In genomic region chr16:22007509-22008214, GRCh38 we compare ENCODE assay signal across 8 cellular contexts. TPM values are rescaled to one million over a fixed set of nuclear protein-coding genes. Genes with fewer than 3 reads are reported as not detected.
DNase-seq lines count a peak whose midpoint lies in the region; ATAC-seq and TF ChIP-seq lines count a peak whose summit lies in the region.

Gene MOSMO (plus strand): TSS chr16:22008111. CDS start chr16:22008302, 191 bp downstream.

- peak within 1 kb of the TSS; percentile 65 for H3K4me3 ChIP-seq in GM12875 (ENCODE audit: low read depth, low read length)
- peak within 1 kb of the TSS; percentile 65 to 97 (median 90) for H3K4me3 ChIP-seq in esophagus muscularis mucosa
- peak within 1 kb of the TSS; percentile 75 to 94 for H3K4me3 ChIP-seq in muscle layer of duodenum (ENCODE audit: low read depth in 1 of 2, low read length in 2 of 2)

- TF ChIP-seq POLR2A in esophagus muscularis mucosa (IDR thresholded peaks at IDR 0.05; ENCODE audit: low read depth): peak; percentile 28

- no peaks in the 10 kb centered on the region for H3K9me3 Mint-ChIP-seq in activated T-cell treated with anti-CD3 and anti-CD28 coated beads, Interleukin-2, amount 50 U/mL, for 24 hours

- H3K4me3 Mint-ChIP-seq in activated T-cell treated with anti-CD3 and anti-CD28 coated beads, Interleukin-2, amount 50 U/mL, for 24 hours: peak within 1 kb of the TSS; percentile 88

- H3K27ac Mint-ChIP-seq in activated T-cell treated with anti-CD3 and anti-CD28 coated beads, Interleukin-2, amount 50 U/mL, for 24 hours: peak within 1 kb of the TSS; percentile 90

- H3K36me3 ChIP-seq in esophagus muscularis mucosa: no peaks in the 10 kb centered on the region
- no peaks in the 10 kb centered on the region for H3K36me3 ChIP-seq in muscle layer of duodenum (ENCODE audit: control insufficient read depth in 1 of 2, insufficient read depth in 2 of 2, low read length in 2 of 2)

- peaks cover 46% of the 10 kb centered on the region for H3K4me1 Mint-ChIP-seq in activated T-cell treated with anti-CD3 and anti-CD28 coated beads, Interleukin-2, amount 50 U/mL, for 24 hours (ENCODE audit: low read depth)

- peaks cover 30 to 45% (median 38%) of the 10 kb centered on the region in 4 donors for H3K4me1 ChIP-seq in esophagus muscularis mucosa
- H3K4me1 ChIP-seq in muscle layer of duodenum (ENCODE audit: control insufficient read depth in 1 of 2, insufficient read depth in 2 of 2, low read length in 2 of 2): peaks cover 4 to 16% of the 10 kb centered on the region in 2 donors

- H3K27ac ChIP-seq in esophagus muscularis mucosa (replicated peaks in 1 of 4): peak within 1 kb of the TSS; percentile 86 to 93 (median 92)
- peak within 1 kb of the TSS; percentile 51 for H3K27ac ChIP-seq in muscle layer of duodenum (ENCODE audit: low read length)

- H3K36me3 Mint-ChIP-seq in activated T-cell treated with anti-CD3 and anti-CD28 coated beads, Interleukin-2, amount 50 U/mL, for 24 hours (ENCODE audit: low read depth): peaks cover 12% of the 10 kb centered on the region

- H3K27me3 ChIP-seq in esophagus muscularis mucosa (no peaks in the 10 kb centered on the region), muscle layer of duodenum (ENCODE audit: low read depth, low read length) (no peaks in the 10 kb centered on the region)

- intact Hi-C loops in esophagus muscularis mucosa (cut with DNase I): no loop called here

- H3K9me3 ChIP-seq in esophagus muscularis mucosa: no peaks in the 10 kb centered on the region
- H3K9me3 ChIP-seq in muscle layer of duodenum (ENCODE audit: control insufficient read depth in 1 of 2, low read length in 2 of 2): no peaks in the 10 kb centered on the region

- DNase-seq in NOMO-1 treated with dmso at 0.1 percent for 144 hours (lab: John Stamatoyannopoulos, UW; ENCODE audit: unreplicated experiment) (peak; percentile 84), esophagus muscularis mucosa (ENCODE audit: extremely low spot score) (no peak), NCI-H446 treated with DMSO at 0.1 percent for 48 hours (lab: John Stamatoyannopoulos, UW) (no peak)
- DNase-seq in activated T-cell treated with anti-CD3 and anti-CD28 coated beads, Interleukin-2, amount 50 U/mL, for 24 hours: peak; percentile 83
- DNase-seq in stimulated activated CD8-positive, alpha-beta memory T cell treated with anti-CD3 and anti-CD28 coated beads, Interleukin-7, amount 100 ng/mL, for 1 hour (ENCODE audit: low read depth in 2 of 2): peak; percentile 32 to 35

- WGBS in esophagus muscularis mucosa: 0% methylated on average over 18 of the region's 78 CpGs

- TF ChIP-seq EP300 in esophagus muscularis mucosa (IDR thresholded peaks at IDR 0.05): no peak

- TF ChIP-seq CTCF in GM12875 (IDR thresholded peaks at IDR 0.05; ENCODE audit: borderline replicate concordance, insufficient read depth, low read depth, low read length) (no peak), esophagus muscularis mucosa (IDR thresholded peaks at IDR 0.05) (peak in 1 of 3 experiments; percentile 8)

- ATAC-seq in HG02840 (IDR thresholded peaks at IDR 0.05; ENCODE audit: low FRiP score, unreplicated experiment): peak; percentile 54

- H3K27me3 Mint-ChIP-seq in activated T-cell treated with anti-CD3 and anti-CD28 coated beads, Interleukin-2, amount 50 U/mL, for 24 hours: no peaks in the 10 kb centered on the region

RNA-seq across cellular contexts. Expression of gene MOSMO, which starts in this region (rescaled TPM):
- 10 to 100 TPM; 15.1 to 21.6 (median 17.6) TPM for total RNA-seq in esophagus muscularis mucosa

Comparison
In these comparisons a context has a peak if more than half of its experiments do, and no peak if none do; other contexts are left out.
1. DNase-seq: peak in NOMO-1 treated with dmso at 0.1 percent for 144 hours (single experiment), activated T-cell treated with anti-CD3 and anti-CD28 coated beads, Interleukin-2, amount 50 U/mL, for 24 hours (single experiment) and stimulated activated CD8-positive, alpha-beta memory T cell treated with anti-CD3 and anti-CD28 coated beads, Interleukin-7, amount 100 ng/mL, for 1 hour (2 of 2); none in esophagus muscularis mucosa (single experiment) and NCI-H446 treated with DMSO at 0.1 percent for 48 hours (single experiment).
2. Peak in every context shown above with its lines, with median percentiles within 50 percentile points of each other: H3K4me3 ChIP-seq.